ENCODE assay signal across 1 cellular context in the genomic region with DNA sequence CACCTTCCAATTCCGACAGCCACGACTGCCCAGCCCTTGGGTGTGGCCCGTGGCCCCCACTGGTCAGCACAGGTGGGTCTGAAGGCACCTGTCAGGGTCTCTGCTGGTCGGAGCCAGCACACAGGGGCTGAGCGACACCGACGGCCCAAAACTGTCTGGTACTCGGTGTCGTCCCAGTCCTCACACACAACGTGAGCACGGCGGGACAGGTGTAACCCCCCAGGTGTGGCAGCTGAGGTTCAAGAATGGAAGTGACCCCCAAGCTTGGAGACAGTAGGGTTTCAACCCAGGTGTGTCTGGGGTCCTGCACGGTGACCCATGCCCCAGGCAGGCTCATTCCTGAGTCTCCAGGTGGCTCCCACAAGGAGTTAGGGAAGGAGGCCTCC.
TF ChIP-seq lines count a peak whose summit lies in the region.

No MANE protein-coding gene starts in this region.

TF ChIP-seq in H1, 55 proteins besides CTCF, POLR2A, EP300 and RAD21:
- TF ChIP-seq RBBP5 (IDR thresholded peaks at IDR 0.05; ENCODE audit: borderline replicate concordance, low read depth, low read length) = 0 out of 2 replicates have a peak, but pooled peaks have one; percentile 11
- TF ChIP-seq TCF12 (IDR thresholded peaks at IDR 0.05; ENCODE audit: low read depth, low read length) = 0 out of 2 replicates have a peak, but pooled peaks have one; percentile 14
- TF ChIP-seq CEBPB (IDR thresholded peaks at IDR 0.05; ENCODE audit: low read depth, low read length) = no peak
- TF ChIP-seq, protein P1, sequence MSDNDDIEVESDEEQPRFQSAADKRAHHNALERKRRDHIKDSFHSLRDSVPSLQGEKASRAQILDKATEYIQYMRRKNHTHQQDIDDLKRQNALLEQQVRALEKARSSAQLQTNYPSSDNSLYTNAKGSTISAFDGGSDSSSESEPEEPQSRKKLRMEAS (IDR thresholded peaks at IDR 0.05) = no peak
- no peak for TF ChIP-seq MAFK (IDR thresholded peaks at IDR 0.05; ENCODE audit: low read depth, low read length)
- no peak for TF ChIP-seq ASH2L (IDR thresholded peaks at IDR 0.05; ENCODE audit: low read length)
TF ChIP-seq in H1: peak in this region for 2.
